In genomic region chr7:134317434-134317833, GRCh38 we compare ENCODE assay signal across 8 cellular contexts. TPM values are rescaled to one million over a fixed set of nuclear protein-coding genes. Genes with fewer than 3 reads are reported as not detected.
DNase-seq lines count a peak whose midpoint lies in the region; ATAC-seq and TF ChIP-seq lines count a peak whose summit lies in the region.

No MANE protein-coding gene starts in this region.

- H3K27ac Mint-ChIP-seq in activated CD4-positive, alpha-beta T cell treated with anti-CD3 and anti-CD28 coated beads, Interleukin-2, amount 10 ng/mL, durations not matched to agents 24 days and 14 days: no peak overlapping the region
- H3K27ac Mint-ChIP-seq in activated T-helper 17 cell treated with anti-CD3 and anti-CD28 coated beads, Interleukin-2, amount 50 U/mL, for 72 hours: peak overlapping the region; percentile 59

- peak overlapping the region; percentile 93 for H3K4me3 Mint-ChIP-seq in activated CD4-positive, alpha-beta T cell treated with anti-CD3 and anti-CD28 coated beads, Interleukin-2, amount 10 ng/mL, durations not matched to agents 24 days and 14 days
- peak overlapping the region; percentile 80 for H3K4me3 Mint-ChIP-seq in activated T-helper 17 cell treated with anti-CD3 and anti-CD28 coated beads, Interleukin-2, amount 50 U/mL, for 72 hours

- peaks cover 18% of the 10 kb centered on the region for H3K4me1 Mint-ChIP-seq in activated CD4-positive, alpha-beta T cell treated with anti-CD3 and anti-CD28 coated beads, Interleukin-2, amount 10 ng/mL, durations not matched to agents 24 days and 14 days
- H3K4me1 Mint-ChIP-seq in activated T-helper 17 cell treated with anti-CD3 and anti-CD28 coated beads, Interleukin-2, amount 50 U/mL, for 72 hours: peaks cover 10% of the 10 kb centered on the region

- no peaks in the 10 kb centered on the region for H3K9me3 ChIP-seq in suprapubic skin

- no peak for DNase-seq in activated CD4-positive, alpha-beta T cell treated with anti-CD3 and anti-CD28 coated beads, Interleukin-2, amount 10 ng/mL, durations not matched to agents 24 days and 14 days
- DNase-seq in activated CD4-positive, alpha-beta T cell treated with anti-CD3 and anti-CD28 coated beads, Interleukin-2, amount 50 U/mL, for 48 hours: no peak
- no peak for DNase-seq in kidney epithelial cell (ENCODE audit: low read depth)
- no peak for DNase-seq in suprapubic skin (ENCODE audit: low spot score in 2 of 2)
- DNase-seq in activated effector memory CD4-positive, alpha-beta T cell treated with Interleukin-2 at 50 U/mL for 16 hours: no peak
- DNase-seq in ecto neural progenitor cell (ENCODE audit: low spot score): no peak

- no peak for TF ChIP-seq POLR2A in suprapubic skin (IDR thresholded peaks at IDR 0.05)

- intact Hi-C loops in activated CD4-positive, alpha-beta T cell treated with anti-CD3 and anti-CD28 coated beads, Interleukin-2, amount 10 ng/mL, durations not matched to agents 24 days and 14 days (cut with micrococcal nuclease): loop anchor here (1.0 to 10.0 kb wide), 8 partner anchors 40 to 1665 kb away; partner anchors contain the start of genes AGBL3, AKR1B1, EXOC4 and LRGUK

- ATAC-seq in activated T-helper 17 cell treated with anti-CD3 and anti-CD28 coated beads, Interleukin-2, amount 50 U/mL, for 72 hours (replicated peaks): no peak
- no peak for ATAC-seq in HG02973 (IDR thresholded peaks at IDR 0.05; ENCODE audit: unreplicated experiment)

- TF ChIP-seq CTCF in kidney epithelial cell (IDR thresholded peaks at IDR 0.05; ENCODE audit: insufficient read depth, low read length, poor library complexity, severe bottlenecking) (no peak), suprapubic skin (IDR thresholded peaks at IDR 0.05) (no peak)

- H3K36me3 ChIP-seq in kidney epithelial cell (ENCODE audit: control insufficient read depth, insufficient read depth, low read length) (no peaks in the 10 kb centered on the region), suprapubic skin (no peaks in the 10 kb centered on the region)

- H3K27ac ChIP-seq in suprapubic skin: no peak overlapping the region

- H3K4me1 ChIP-seq in suprapubic skin: peaks cover 13% of the 10 kb centered on the region

- H3K4me3 ChIP-seq in kidney epithelial cell (ENCODE audit: low read depth, low read length) (peak overlapping the region; percentile 16), suprapubic skin (peak overlapping the region; percentile 66)

- H3K27me3 ChIP-seq in kidney epithelial cell (ENCODE audit: control insufficient read depth, insufficient read depth, low read length) (no peaks in the 10 kb centered on the region), suprapubic skin (peaks cover 5% of the 10 kb centered on the region)

- TF ChIP-seq EP300 in suprapubic skin (IDR thresholded peaks at IDR 0.05): no peak

- H3K9me3 Mint-ChIP-seq in activated CD4-positive, alpha-beta T cell treated with anti-CD3 and anti-CD28 coated beads, Interleukin-2, amount 10 ng/mL, durations not matched to agents 24 days and 14 days: no peaks in the 10 kb centered on the region
- no peaks in the 10 kb centered on the region for H3K9me3 Mint-ChIP-seq in activated T-helper 17 cell treated with anti-CD3 and anti-CD28 coated beads, Interleukin-2, amount 50 U/mL, for 72 hours

- WGBS in suprapubic skin: 73% methylated on average over 7 of the region's 7 CpGs

- H3K36me3 Mint-ChIP-seq in activated CD4-positive, alpha-beta T cell treated with anti-CD3 and anti-CD28 coated beads, Interleukin-2, amount 10 ng/mL, durations not matched to agents 24 days and 14 days (ENCODE audit: low read depth): no peaks in the 10 kb centered on the region
- no peaks in the 10 kb centered on the region for H3K36me3 Mint-ChIP-seq in activated T-helper 17 cell treated with anti-CD3 and anti-CD28 coated beads, Interleukin-2, amount 50 U/mL, for 72 hours (ENCODE audit: low read depth)

- peaks cover 5% of the 10 kb centered on the region for H3K27me3 Mint-ChIP-seq in activated CD4-positive, alpha-beta T cell treated with anti-CD3 and anti-CD28 coated beads, Interleukin-2, amount 10 ng/mL, durations not matched to agents 24 days and 14 days
- no peaks in the 10 kb centered on the region for H3K27me3 Mint-ChIP-seq in activated T-helper 17 cell treated with anti-CD3 and anti-CD28 coated beads, Interleukin-2, amount 50 U/mL, for 72 hours

RNA-seq across cellular contexts. Expression of gene SLC35B4, which starts 0.7 kb away (rescaled TPM):
- total RNA-seq in activated CD4-positive, alpha-beta T cell treated with anti-CD3 and anti-CD28 coated beads, Interleukin-2, amount 10 ng/mL, durations not matched to agents 24 days and 14 days: 23.0 and 27.6 TPM in 2 replicates
- total RNA-seq in activated T-helper 17 cell treated with anti-CD3 and anti-CD28 coated beads, Interleukin-2, amount 50 U/mL, for 72 hours: 10 to 100 TPM; 11.9 to 16.8 TPM
- 10.6 and 14.1 TPM in 2 replicates for total RNA-seq in kidney epithelial cell
- 1 to 10 TPM; 3.1 to 9.4 (median 4.2) TPM for total RNA-seq in suprapubic skin
